9 cellular contexts compared by ENCODE assay signal in genomic region chr5:66306105-66306843, GRCh38.
DNase-seq lines count a peak whose midpoint lies in the region; ATAC-seq and TF ChIP-seq lines count a peak whose summit lies in the region.
"Had no signal": no experiment of that assay in that cellular context is flagged by ENCODE, and none has a peak within 500 bp of the region (broad histone marks: within the 10 kb centered on the region; RNA-seq: fewer than 3 reads in every experiment).

No MANE protein-coding gene starts in this region.

- no peak for TF ChIP-seq POLR2A in heart left ventricle (IDR thresholded peaks at IDR 0.05)

- no peaks in the 10 kb centered on the region for H3K36me3 Mint-ChIP-seq in activated naive CD8-positive, alpha-beta T cell treated with anti-CD3 and anti-CD28 coated beads, Interleukin-2, amount 50 U/mL, for 24 hours (ENCODE audit: low read depth)
- H3K36me3 Mint-ChIP-seq in progenitor cell of endocrine pancreas (ENCODE audit: insufficient read depth): peaks cover 2% of the 10 kb centered on the region

- H3K9me3 ChIP-seq in BE2C (no peaks in the 10 kb centered on the region; the same call in 1 of the 2 replicates), heart left ventricle (peaks cover 0 to 7% (median 0%) of the 10 kb centered on the region in 12 donors)

- TF ChIP-seq CTCF in BE2C (IDR thresholded peaks at IDR 0.05; ENCODE audit: low read depth, low read length): peak; percentile 98
- TF ChIP-seq CTCF in HL-60 (IDR thresholded peaks at IDR 0.05; ENCODE audit: insufficient read depth, low read length): peak; percentile 51
- peak; percentile 64 to 88 (median 80) for TF ChIP-seq CTCF in heart left ventricle (IDR thresholded peaks at IDR 0.05)
- TF ChIP-seq CTCF in progenitor cell of endocrine pancreas (IDR thresholded peaks at IDR 0.05; ENCODE audit: unreplicated experiment): peak; percentile 82

- no peak overlapping the region for H3K27ac Mint-ChIP-seq in activated naive CD8-positive, alpha-beta T cell treated with anti-CD3 and anti-CD28 coated beads, Interleukin-2, amount 50 U/mL, for 24 hours
- H3K27ac Mint-ChIP-seq in progenitor cell of endocrine pancreas: no peak overlapping the region

- peaks cover 7% of the 10 kb centered on the region for H3K27me3 Mint-ChIP-seq in activated naive CD8-positive, alpha-beta T cell treated with anti-CD3 and anti-CD28 coated beads, Interleukin-2, amount 50 U/mL, for 24 hours
- peaks cover 15% of the 10 kb centered on the region for H3K27me3 Mint-ChIP-seq in progenitor cell of endocrine pancreas

- H3K27ac ChIP-seq in HL-60 (replicated peaks): no peak overlapping the region
- peak overlapping the region in 4 of 12 donors; percentile 8 to 43 (median 22) for H3K27ac ChIP-seq in heart left ventricle
- H3K27ac ChIP-seq: skin epidermis had no signal

- H3K36me3 ChIP-seq in BE2C (no peaks in the 10 kb centered on the region), heart left ventricle (no peaks in the 10 kb centered on the region)

- no peak overlapping the region for H3K4me3 Mint-ChIP-seq in activated naive CD8-positive, alpha-beta T cell treated with anti-CD3 and anti-CD28 coated beads, Interleukin-2, amount 50 U/mL, for 24 hours
- no peak overlapping the region for H3K4me3 Mint-ChIP-seq in progenitor cell of endocrine pancreas (ENCODE audit: low read depth)

- peak; percentile 63 for DNase-seq in BE2C
- DNase-seq in HL-60 (ENCODE audit: low read depth in 1 of 2, low spot score in 1 of 2): peak in 1 of 2 experiments; percentile 5
- DNase-seq in NCI-H774 (lab: John Stamatoyannopoulos, UW): peak; percentile 55
- peak; percentile 15 for DNase-seq in activated naive CD8-positive, alpha-beta T cell treated with anti-CD3 and anti-CD28 coated beads, Interleukin-2, amount 50 U/mL, for 24 hours
- DNase-seq in heart left ventricle: peak in 4 of 5 donors; percentile 43 to 57 (median 48)
- DNase-seq in progenitor cell of endocrine pancreas (ENCODE audit: low spot score, unreplicated experiment): no peak

- intact Hi-C loops in heart left ventricle (cut with DNase I): loop anchor here in 9 of 10 donors (2.0 to 10.0 kb wide), 15 partner anchors 111 to 909 kb away; partner anchors contain the start of gene MAST4 (in 5 of the 9)

- no peaks in the 10 kb centered on the region for H3K4me1 Mint-ChIP-seq in activated naive CD8-positive, alpha-beta T cell treated with anti-CD3 and anti-CD28 coated beads, Interleukin-2, amount 50 U/mL, for 24 hours
- H3K4me1 Mint-ChIP-seq in progenitor cell of endocrine pancreas (ENCODE audit: low read depth): peaks cover 2% of the 10 kb centered on the region

- H3K9me3 Mint-ChIP-seq in activated naive CD8-positive, alpha-beta T cell treated with anti-CD3 and anti-CD28 coated beads, Interleukin-2, amount 50 U/mL, for 24 hours: no peaks in the 10 kb centered on the region
- H3K9me3 Mint-ChIP-seq in progenitor cell of endocrine pancreas (ENCODE audit: low read depth): peaks cover 7% of the 10 kb centered on the region

- 36 to 42% (median 38%) methylated on average over 9 of the region's 9 CpGs for WGBS in heart left ventricle, 4 donors

- H3K4me1 ChIP-seq in BE2C: peaks cover 17% of the 10 kb centered on the region
- peaks cover 0 to 30% (median 15%) of the 10 kb centered on the region in 12 donors for H3K4me1 ChIP-seq in heart left ventricle

- H3K27me3 ChIP-seq in BE2C (no peaks in the 10 kb centered on the region), HL-60 (ENCODE audit: insufficient read depth, poor library complexity, severe bottlenecking) (no peaks in the 10 kb centered on the region), heart left ventricle (no peaks in the 10 kb centered on the region)

- ATAC-seq in GM18511 (IDR thresholded peaks at IDR 0.05; ENCODE audit: unreplicated experiment) (peak; percentile 80), heart left ventricle (peak; percentile 70 to 86 (median 78)), HG02623 (IDR thresholded peaks at IDR 0.05; ENCODE audit: unreplicated experiment) (no peak)
- peak; percentile 75 for ATAC-seq in activated naive CD8-positive, alpha-beta T cell treated with anti-CD3 and anti-CD28 coated beads, Interleukin-2, amount 50 U/mL, for 24 hours

- H3K4me3 ChIP-seq in BE2C (ENCODE audit: low read depth, low read length) (no peak overlapping the region), HL-60 (replicated peaks; ENCODE audit: insufficient read depth, low read length) (no peak overlapping the region), heart left ventricle (no peak overlapping the region)
- H3K4me3 ChIP-seq: skin epidermis had no signal
